In the genomic region with DNA sequence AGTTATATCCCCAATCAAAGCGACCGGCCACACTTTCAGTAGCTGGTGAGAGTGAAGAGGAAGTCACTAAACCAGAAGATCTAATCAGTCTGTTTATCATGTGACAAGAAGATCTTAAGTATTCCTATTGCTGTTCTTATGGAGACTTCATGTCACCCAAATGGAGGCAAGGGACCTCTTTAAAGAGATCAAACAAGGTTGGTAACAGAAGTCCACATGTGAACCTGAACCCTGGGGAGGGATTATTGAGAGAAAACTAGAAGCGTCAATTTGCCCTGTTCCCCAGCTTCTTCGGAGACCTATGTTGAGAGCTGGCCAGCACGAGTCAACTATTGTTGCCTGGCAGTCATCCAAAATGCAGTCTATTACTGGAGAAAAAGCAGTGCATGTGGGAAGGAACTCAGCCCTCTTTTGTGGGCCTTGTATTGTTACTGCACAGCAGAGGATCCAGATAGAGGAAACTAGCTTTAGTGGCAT, we compare ENCODE assay signal across 8 cellular contexts.
DNase-seq lines count a peak whose midpoint lies in the region; ATAC-seq and TF ChIP-seq lines count a peak whose summit lies in the region.

No MANE protein-coding gene starts in this region.

- peak overlapping the region; percentile 55 for H3K4me2 ChIP-seq in DND-41 (ENCODE audit: insufficient read depth, low read length)
- peak overlapping the region; percentile 31 for H3K4me2 ChIP-seq in PC-3 (ENCODE audit: low read length)
- H3K4me2 ChIP-seq in smooth muscle cell, result peak overlapping the region; percentile 20

- intact Hi-C loops in PC-3 (cut with micrococcal nuclease), result no loop called here

- DNase-seq in DND-41 (peak; percentile 72), PC-3 (peak; percentile 65), erythroblast (lab: John Stamatoyannopoulos, UW) (peak; percentile 5 to 14), smooth muscle cell (lab: John Stamatoyannopoulos, UW; ENCODE audit: unreplicated experiment) (no peak), NCI-H128 (lab: John Stamatoyannopoulos, UW; ENCODE audit: unreplicated experiment) (no peak)

- H3K4me3 Mint-ChIP-seq in stimulated activated memory B cell treated with anti-CD40 and anti-IgM and Interleukin-4, amounts not matched to agents 10 μg/mL and 1 μg/mL and 100 μg/mL, for 72 hours, result no peak overlapping the region

- ATAC-seq in DND-41 (ENCODE audit: insufficient read depth, low read depth) (peak; percentile 73), HG02678 (IDR thresholded peaks at IDR 0.05; ENCODE audit: unreplicated experiment) (peak; percentile 64), PC-3 (peak; percentile 16; the same call in 1 of the 2 replicates), HG03520 (IDR thresholded peaks at IDR 0.05; ENCODE audit: unreplicated experiment) (no peak)
- no peak for ATAC-seq in stimulated activated memory B cell treated with anti-CD40 and anti-IgM and Interleukin-4, amounts not matched to agents 10 μg/mL and 1 μg/mL and 100 μg/mL, for 72 hours

- no peaks in the 10 kb centered on the region for H4K20me1 ChIP-seq in DND-41 (ENCODE audit: insufficient read depth, low read length)
- no peaks in the 10 kb centered on the region for H4K20me1 ChIP-seq in PC-3 (ENCODE audit: low read length)
- H4K20me1 ChIP-seq in smooth muscle cell (ENCODE audit: low read depth), result no peaks in the 10 kb centered on the region

- H3K27ac Mint-ChIP-seq in stimulated activated memory B cell treated with anti-CD40 and anti-IgM and Interleukin-4, amounts not matched to agents 10 μg/mL and 1 μg/mL and 100 μg/mL, for 72 hours, result no peak overlapping the region

- H3K4me3 ChIP-seq in DND-41 (ENCODE audit: low read depth in 1 of 2, low read length in 2 of 2), result peak overlapping the region in 1 of 2 experiments; percentile 39; a peak in 2 of 4 replicates
- no peak overlapping the region for H3K4me3 ChIP-seq in PC-3 (ENCODE audit: low read length)
- no peak overlapping the region for H3K4me3 ChIP-seq in smooth muscle cell

- H3K36me3 ChIP-seq in DND-41 (ENCODE audit: insufficient read depth, low read length) (no peaks in the 10 kb centered on the region), PC-3 (ENCODE audit: low read depth, low read length) (no peaks in the 10 kb centered on the region), smooth muscle cell (ENCODE audit: low read depth) (no peaks in the 10 kb centered on the region)

- no peaks in the 10 kb centered on the region for H3K9me3 Mint-ChIP-seq in stimulated activated memory B cell treated with anti-CD40 and anti-IgM and Interleukin-4, amounts not matched to agents 10 μg/mL and 1 μg/mL and 100 μg/mL, for 72 hours

- no peaks in the 10 kb centered on the region for H3K79me2 ChIP-seq in DND-41 (ENCODE audit: insufficient read depth, low read length)
- H3K79me2 ChIP-seq in PC-3 (ENCODE audit: low read length), result no peaks in the 10 kb centered on the region
- no peaks in the 10 kb centered on the region for H3K79me2 ChIP-seq in smooth muscle cell (ENCODE audit: low read depth)

- no peak for TF ChIP-seq POLR2A in erythroblast (IDR thresholded peaks at IDR 0.05; ENCODE audit: low read length)

- peak overlapping the region; percentile 1; the same call in 1 of the 2 replicates for H2AFZ ChIP-seq in DND-41 (ENCODE audit: low read depth, low read length)
- 0 out of 2 replicates have a peak overlapping the region, but pooled peaks have one; percentile 5 for H2AFZ ChIP-seq in PC-3 (ENCODE audit: low read length)
- H2AFZ ChIP-seq in smooth muscle cell (ENCODE audit: low read depth), result no peak overlapping the region

- H3F3A ChIP-seq in PC-3 (ENCODE audit: low read length, unreplicated experiment) (peaks cover 6% of the 10 kb centered on the region), smooth muscle cell (ENCODE audit: low read depth) (peaks cover 12% of the 10 kb centered on the region)

- H3K27me3 ChIP-seq in DND-41 (ENCODE audit: insufficient read depth, low read length, poor library complexity), result no peaks in the 10 kb centered on the region
- H3K27me3 ChIP-seq in PC-3 (ENCODE audit: low read length), result no peaks in the 10 kb centered on the region
- no peaks in the 10 kb centered on the region for H3K27me3 ChIP-seq in smooth muscle cell (ENCODE audit: low read depth)

- H3K9me3 ChIP-seq in DND-41 (ENCODE audit: insufficient read depth, low read length, severe bottlenecking), result no peaks in the 10 kb centered on the region
- no peaks in the 10 kb centered on the region for H3K9me3 ChIP-seq in PC-3 (ENCODE audit: low read length)
- no peaks in the 10 kb centered on the region for H3K9me3 ChIP-seq in smooth muscle cell (replicated peaks; ENCODE audit: low read depth)

- POLR2A ChIA-PET in PC-3 (lab: Charles Lee; ENCODE audit: unreplicated experiment), result no interaction called here

- peaks cover 8% of the 10 kb centered on the region for H3K27me3 Mint-ChIP-seq in stimulated activated memory B cell treated with anti-CD40 and anti-IgM and Interleukin-4, amounts not matched to agents 10 μg/mL and 1 μg/mL and 100 μg/mL, for 72 hours

- TF ChIP-seq CTCF in DND-41 (IDR thresholded peaks at IDR 0.05; ENCODE audit: borderline replicate concordance, extremely low read depth, low read length, poor library complexity, severe bottlenecking) (no peak), PC-3 (conservative IDR thresholded peaks at IDR 0.05; ENCODE audit: low read depth, low read length) (no peak), smooth muscle cell (IDR thresholded peaks at IDR 0.05; ENCODE audit: borderline replicate concordance, insufficient read depth, poor library complexity, severe bottlenecking) (no peak)

- H3K9ac ChIP-seq in DND-41 (ENCODE audit: low read depth, low read length), result peak overlapping the region; percentile 29
- H3K9ac ChIP-seq in PC-3 (ENCODE audit: low read length), result no peak overlapping the region
- no peak overlapping the region for H3K9ac ChIP-seq in smooth muscle cell (ENCODE audit: low read depth)

- H3K4me1 Mint-ChIP-seq in stimulated activated memory B cell treated with anti-CD40 and anti-IgM and Interleukin-4, amounts not matched to agents 10 μg/mL and 1 μg/mL and 100 μg/mL, for 72 hours, result peaks cover 8% of the 10 kb centered on the region

- CTCF ChIA-PET in PC-3 (lab: Charles Lee), result no interaction called here

- 25% methylated on average over 5 of the region's 5 CpGs for WGBS in smooth muscle cell (ENCODE audit: low lambda C conversion rate)

- H3K9me2 ChIP-seq in PC-3 (replicated peaks; ENCODE audit: low read length), result no peaks in the 10 kb centered on the region

- H3K27ac ChIP-seq in DND-41 (ENCODE audit: low read length) (peak overlapping the region; percentile 89), PC-3 (ENCODE audit: low read length) (peak overlapping the region; percentile 61), smooth muscle cell (ENCODE audit: low read depth) (no peak overlapping the region)

- no peaks in the 10 kb centered on the region for H3K36me3 Mint-ChIP-seq in stimulated activated memory B cell treated with anti-CD40 and anti-IgM and Interleukin-4, amounts not matched to agents 10 μg/mL and 1 μg/mL and 100 μg/mL, for 72 hours

- peaks cover 37% of the 10 kb centered on the region for H3K4me1 ChIP-seq in DND-41 (ENCODE audit: insufficient read depth, low read length)
- peaks cover 65% of the 10 kb centered on the region for H3K4me1 ChIP-seq in PC-3 (ENCODE audit: insufficient read depth, low read length)
- peaks cover 7% of the 10 kb centered on the region for H3K4me1 ChIP-seq in smooth muscle cell (ENCODE audit: low read depth)

- no TSS peak for BruUV-seq in PC-3 (replicated peaks; lab: Mats Ljungman, UMichigan)

Comparison
In these comparisons a context has a peak if more than half of its experiments do, and no peak if none do; other contexts are left out.
1. ATAC-seq: peak in DND-41 (single experiment), HG02678 (single experiment) and PC-3 (single experiment); none in stimulated activated memory B cell treated with anti-CD40 and anti-IgM and Interleukin-4, amounts not matched to agents 10 μg/mL and 1 μg/mL and 100 μg/mL, for 72 hours (single experiment) and HG03520 (single experiment).
2. DNase-seq: peak in DND-41 (single experiment), PC-3 (single experiment) and erythroblast (2 of 2); none in smooth muscle cell (single experiment) and NCI-H128 (single experiment).
3. Peak in every context shown above with its lines, with median percentiles within 50 percentile points of each other: H3K4me2 ChIP-seq.